In genomic region chr13:29595380-29596063, GRCh38 we compare ENCODE assay signal across 8 cellular contexts. TPM values are rescaled to one million over a fixed set of nuclear protein-coding genes. Genes with fewer than 3 reads are reported as not detected.
DNase-seq lines count a peak whose midpoint lies in the region; ATAC-seq and TF ChIP-seq lines count a peak whose summit lies in the region.

Gene SLC7A1, minus strand, starts transcription at chr13:29595688. Its CDS starts 59,500 bp downstream, at chr13:29536188.

- intact Hi-C loops in activated CD8-positive, alpha-beta T cell treated with anti-CD3 and anti-CD28 coated beads for 36 hours (cut with micrococcal nuclease), result loop anchor here (5.0 kb wide), 1 partner anchor 252 kb away; no protein-coding TSS in a partner anchor
- intact Hi-C loops in lower lobe of right lung (cut with DNase I), result no loop called here

- POLR2A ChIA-PET in activated CD8-positive, alpha-beta T cell treated with anti-CD3 and anti-CD28 coated beads for 36 hours (lab: Charles Lee), result interaction anchor here (0.6 to 1.6 kb wide), 7 partner anchors 10 to 1267 kb away, joined by 3 to 4 read pairs (median 3); no protein-coding TSS in a partner anchor

- ATAC-seq in CD4-positive, CD25-positive, alpha-beta regulatory T cell (ENCODE audit: low read depth in 2 of 2), result peak; percentile 90 to 91
- ATAC-seq in GM19372 (IDR thresholded peaks at IDR 0.05; ENCODE audit: low read depth, unreplicated experiment), result peak; percentile 81
- ATAC-seq in HG03520 (IDR thresholded peaks at IDR 0.05; ENCODE audit: unreplicated experiment), result peak; percentile 81
- ATAC-seq in activated CD8-positive, alpha-beta T cell treated with anti-CD3 and anti-CD28 coated beads for 36 hours, result peak; percentile 87
- peak; percentile 95 for ATAC-seq in lower lobe of right lung

- H3K27me3 Mint-ChIP-seq in CD4-positive, CD25-positive, alpha-beta regulatory T cell, result no peaks in the 10 kb centered on the region
- H3K27me3 Mint-ChIP-seq in activated CD8-positive, alpha-beta T cell treated with anti-CD3 and anti-CD28 coated beads for 36 hours, result peaks cover 1% of the 10 kb centered on the region

- H3K4me3 ChIP-seq in CD4-positive, CD25-positive, alpha-beta regulatory T cell (ENCODE audit: low read depth, low read length), result peak within 1 kb of the TSS; percentile 82
- peak within 1 kb of the TSS; percentile 68 for H3K4me3 ChIP-seq in lower lobe of right lung

- no peak for TF ChIP-seq CTCF in activated CD8-positive, alpha-beta T cell treated with anti-CD3 and anti-CD28 coated beads for 36 hours (IDR thresholded peaks at IDR 0.05)
- no peak for TF ChIP-seq CTCF in lower lobe of right lung (IDR thresholded peaks at IDR 0.05)

- no peaks in the 10 kb centered on the region for H3K9me3 ChIP-seq in CD4-positive, CD25-positive, alpha-beta regulatory T cell (ENCODE audit: control insufficient read depth in 2 of 2, low read length in 2 of 2)
- H3K9me3 ChIP-seq in lower lobe of right lung, result no peaks in the 10 kb centered on the region

- H3K9me3 Mint-ChIP-seq in CD4-positive, CD25-positive, alpha-beta regulatory T cell, result peaks cover 0 to 3% (median 0%) of the 10 kb centered on the region in 7 donors
- H3K9me3 Mint-ChIP-seq in activated CD8-positive, alpha-beta T cell treated with anti-CD3 and anti-CD28 coated beads for 36 hours, result no peaks in the 10 kb centered on the region

- H3K27me3 ChIP-seq in CD4-positive, CD25-positive, alpha-beta regulatory T cell (ENCODE audit: control insufficient read depth, insufficient read depth, low read length), result peaks cover 3% of the 10 kb centered on the region
- peaks cover 7% of the 10 kb centered on the region for H3K27me3 ChIP-seq in lower lobe of right lung (ENCODE audit: low read depth)

- CTCF ChIA-PET in activated CD8-positive, alpha-beta T cell treated with anti-CD3 and anti-CD28 coated beads for 36 hours (lab: Charles Lee), result interaction anchor here (1.1 to 1.8 kb wide), 5 partner anchors 9 to 118 kb away, joined by 3 to 9 read pairs (median 4); no protein-coding TSS in a partner anchor

- DNase-seq in CD4-positive, CD25-positive, alpha-beta regulatory T cell, result peak; percentile 79 to 92 (median 87)
- DNase-seq in NCI-H774 (lab: John Stamatoyannopoulos, UW), result peak; percentile 73
- DNase-seq in activated CD8-positive, alpha-beta T cell treated with anti-CD3 and anti-CD28 coated beads for 36 hours, result peak; percentile 88
- peak; percentile 77 for DNase-seq in effector CD4-positive, alpha-beta T cell
- peak; percentile 86 for DNase-seq in lower lobe of right lung
- DNase-seq in stimulated activated CD4-positive, alpha-beta T cell treated with anti-CD3 and anti-CD28 coated beads, TNF-alpha, amount 100 ng/mL, for 24 hours (ENCODE audit: low read depth in 3 of 3), result peak; percentile 68 to 84 (median 73)

- peak within 1 kb of the TSS; percentile 91 to 98 (median 92) for H3K4me3 Mint-ChIP-seq in CD4-positive, CD25-positive, alpha-beta regulatory T cell
- H3K4me3 Mint-ChIP-seq in activated CD8-positive, alpha-beta T cell treated with anti-CD3 and anti-CD28 coated beads for 36 hours, result peak within 1 kb of the TSS; percentile 92

- peaks cover 15 to 47% (median 35%) of the 10 kb centered on the region in 4 donors for H3K4me1 Mint-ChIP-seq in CD4-positive, CD25-positive, alpha-beta regulatory T cell
- H3K4me1 Mint-ChIP-seq in activated CD8-positive, alpha-beta T cell treated with anti-CD3 and anti-CD28 coated beads for 36 hours (ENCODE audit: low read depth), result peaks cover 37% of the 10 kb centered on the region

- H3K36me3 Mint-ChIP-seq in CD4-positive, CD25-positive, alpha-beta regulatory T cell, result no peaks in the 10 kb centered on the region
- H3K36me3 Mint-ChIP-seq in activated CD8-positive, alpha-beta T cell treated with anti-CD3 and anti-CD28 coated beads for 36 hours (ENCODE audit: low read depth), result peaks cover 30% of the 10 kb centered on the region

- peaks cover 22% of the 10 kb centered on the region for H3K4me1 ChIP-seq in CD4-positive, CD25-positive, alpha-beta regulatory T cell (ENCODE audit: control insufficient read depth, insufficient read depth, low read length, poor library complexity, severe bottlenecking)
- peaks cover 10% of the 10 kb centered on the region for H3K4me1 ChIP-seq in lower lobe of right lung

- H3K36me3 ChIP-seq in CD4-positive, CD25-positive, alpha-beta regulatory T cell (ENCODE audit: control insufficient read depth, insufficient read depth, low read length), result no peaks in the 10 kb centered on the region
- H3K36me3 ChIP-seq in lower lobe of right lung, result no peaks in the 10 kb centered on the region

- peak within 1 kb of the TSS; percentile 88 to 96 (median 94) for H3K27ac Mint-ChIP-seq in CD4-positive, CD25-positive, alpha-beta regulatory T cell
- peak within 1 kb of the TSS; percentile 97 for H3K27ac Mint-ChIP-seq in activated CD8-positive, alpha-beta T cell treated with anti-CD3 and anti-CD28 coated beads for 36 hours

- H3K27ac ChIP-seq in CD4-positive, CD25-positive, alpha-beta regulatory T cell (ENCODE audit: insufficient read depth, low read length, poor library complexity, severe bottlenecking), result peak within 1 kb of the TSS; percentile 72
- peak within 1 kb of the TSS; percentile 85 for H3K27ac ChIP-seq in lower lobe of right lung

RNA-seq across cellular contexts. Expression of gene SLC7A1, which starts in this region (rescaled TPM):
- total RNA-seq in CD4-positive, CD25-positive, alpha-beta regulatory T cell, result 29.9 TPM
- 1 to 10 TPM; 3.6 to 7.7 (median 4.8) TPM for polyA plus RNA-seq in CD4-positive, CD25-positive, alpha-beta regulatory T cell
- 100 to 1,000 TPM; 119 to 124 TPM for total RNA-seq in activated CD8-positive, alpha-beta T cell treated with anti-CD3 and anti-CD28 coated beads for 36 hours
- total RNA-seq in lower lobe of right lung, result 19.2 TPM

Comparison
In these comparisons a context has a peak if more than half of its experiments do, and no peak if none do; other contexts are left out.
1. Peak in every context shown above with its lines: DNase-seq, ATAC-seq, H3K4me3 ChIP-seq and H3K27ac ChIP-seq.